In the genomic region with DNA sequence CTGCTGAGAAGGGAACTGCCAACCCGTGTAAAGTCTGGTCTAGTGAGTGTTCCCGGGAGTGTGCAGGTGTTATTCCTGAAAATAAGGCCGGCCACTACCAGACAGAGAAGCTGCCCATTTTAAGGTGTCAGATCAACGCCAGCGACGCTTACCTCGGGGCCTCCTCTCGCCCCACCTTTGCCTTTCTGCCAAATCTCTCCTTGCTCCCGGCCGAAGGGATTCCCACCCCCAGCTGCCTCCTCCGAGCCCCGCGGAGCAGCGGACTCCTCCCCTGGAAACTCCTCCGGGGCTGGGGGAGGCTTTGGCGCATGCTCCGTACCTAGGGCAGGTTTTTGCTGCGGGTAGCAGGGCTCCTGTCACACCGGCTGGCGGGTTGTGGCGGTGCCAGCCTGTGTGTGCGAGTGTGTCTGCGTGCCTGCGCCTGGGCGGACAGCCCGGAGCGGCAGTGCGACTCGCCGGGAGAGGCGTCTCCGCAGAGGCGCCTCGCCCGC, we compare ENCODE assay signal across 8 cellular contexts. TPM values are rescaled to one million over a fixed set of nuclear protein-coding genes. Genes with fewer than 3 reads are reported as not detected.
A peak's percentile ranks its signal among the peaks of the same experiment; 100 is the strongest.
DNase-seq lines count a peak whose midpoint lies in the region; ATAC-seq, FAIRE-seq and TF ChIP-seq lines count a peak whose summit lies in the region.

HS6ST3 (plus strand) TSS at position 359 of the 491 bp plus-strand sequence.

- TF ChIP-seq CTCF in MCF 10A (IDR thresholded peaks at IDR 0.05; ENCODE audit: unreplicated experiment) (no peak), kidney epithelial cell (IDR thresholded peaks at IDR 0.05; ENCODE audit: insufficient read depth, low read length, poor library complexity, severe bottlenecking) (no peak), suprapubic skin (IDR thresholded peaks at IDR 0.05) (no peak)

- no peaks in the 10 kb centered on the region for H3K4me1 Mint-ChIP-seq in MCF 10A (ENCODE audit: insufficient read depth, unreplicated experiment)

- H3K9me3 Mint-ChIP-seq in MCF 10A (ENCODE audit: unreplicated experiment): no peaks in the 10 kb centered on the region

- peaks cover 48% of the 10 kb centered on the region for H3K27me3 Mint-ChIP-seq in MCF 10A (ENCODE audit: insufficient read depth, unreplicated experiment)

- ATAC-seq in GM21367 (IDR thresholded peaks at IDR 0.05; ENCODE audit: unreplicated experiment) (peak; percentile 32), HG03025 (IDR thresholded peaks at IDR 0.05; ENCODE audit: low FRiP score, unreplicated experiment) (no peak)

- H3K9me3 ChIP-seq in suprapubic skin: no peaks in the 10 kb centered on the region

- CTCF ChIA-PET in MCF 10A (lab: Yijun Ruan, JAX): interaction anchor here (0.7 to 0.8 kb wide), 2 partner anchors 70 to 96 kb away, joined by 3 read pairs; no protein-coding TSS in a partner anchor

- no peak for FAIRE-seq in GM19239 (lab: Jason Lieb, UNC)

- H3K4me1 ChIP-seq in suprapubic skin: peaks cover 20% of the 10 kb centered on the region

- H3K36me3 ChIP-seq in kidney epithelial cell (ENCODE audit: control insufficient read depth, insufficient read depth, low read length) (no peaks in the 10 kb centered on the region), suprapubic skin (no peaks in the 10 kb centered on the region)

- 5% methylated on average over 3 of the region's 35 CpGs for WGBS in suprapubic skin

- in situ Hi-C loops in Caki2 (cut with HindIII; ENCODE audit: low pct_unique_long_range_greater_than_20kb, low sequenced_read_pairs): no loop called here

- no peak for TF ChIP-seq POLR2A in suprapubic skin (IDR thresholded peaks at IDR 0.05)

- BruUV-seq in MCF 10A (replicated peaks; lab: Mats Ljungman, UMichigan): no TSS peak

- intact Hi-C loops in MCF 10A (cut with micrococcal nuclease): no loop called here

- H3K27ac Mint-ChIP-seq in MCF 10A (ENCODE audit: low read depth, unreplicated experiment): no peak within 1 kb of the TSS

- peak within 1 kb of the TSS; percentile 57 for H3K4me3 ChIP-seq in kidney epithelial cell (ENCODE audit: low read depth, low read length)
- H3K4me3 ChIP-seq in suprapubic skin: peak within 1 kb of the TSS; percentile 63

- no peak for TF ChIP-seq EP300 in suprapubic skin (IDR thresholded peaks at IDR 0.05)

- DNase-seq in Caki2 (ENCODE audit: low read depth) (peak; percentile 75), NCI-H1105 (lab: John Stamatoyannopoulos, UW) (peak; percentile 57), MCF 10A (ENCODE audit: unreplicated experiment) (peak; percentile 28), kidney epithelial cell (ENCODE audit: low read depth) (no peak), suprapubic skin (ENCODE audit: low spot score in 2 of 2) (peak in 1 of 2 donors; percentile 58), GM19239 (ENCODE audit: insufficient read length, low spot score) (no peak)

- peaks cover 32% of the 10 kb centered on the region for H3K27me3 ChIP-seq in kidney epithelial cell (ENCODE audit: control insufficient read depth, insufficient read depth, low read length)
- peaks cover 81% of the 10 kb centered on the region for H3K27me3 ChIP-seq in suprapubic skin

- H3K4me3 Mint-ChIP-seq in MCF 10A (ENCODE audit: unreplicated experiment): peak within 1 kb of the TSS; percentile 70

- H3K36me3 Mint-ChIP-seq in MCF 10A (ENCODE audit: insufficient read depth, unreplicated experiment): no peaks in the 10 kb centered on the region

- POLR2A ChIA-PET in MCF 10A (lab: Yijun Ruan, JAX): no interaction called here

- no peak within 1 kb of the TSS for H3K27ac ChIP-seq in suprapubic skin

RNA-seq across cellular contexts. Expression of gene HS6ST3, which starts in this region (rescaled TPM):
- 6.6 and 7.5 TPM in 2 replicates for total RNA-seq in Caki2 (2014; rRNA removed; shearing (Covaris generic); ENCODE audit: low replicate concordance)
- 0.05 and 0.09 TPM in 2 replicates for total RNA-seq in MCF 10A (2022)
- 0.27 and 0.38 TPM in 2 replicates for total RNA-seq in kidney epithelial cell
- total RNA-seq in suprapubic skin: under 1 TPM; 0.08 to 0.47 (median 0.41) TPM

Comparison
In these comparisons a context has a peak if more than half of its experiments do, and no peak if none do; other contexts are left out.
1. Peak in DNase-seq in MCF 10A; RNA of the gene not detected or under 1 TPM.
2. DNase-seq: peak in Caki2 (single experiment) and NCI-H1105 (single experiment); none in kidney epithelial cell (single experiment) and GM19239 (single experiment).